Comparison of ENCODE assay signal across 9 cellular contexts in genomic region chr10:9045311-9045710, GRCh38.
"Had no signal": no experiment of that assay in that cellular context is flagged by ENCODE, and none has a peak within 500 bp of the region (broad histone marks: within the 10 kb centered on the region; RNA-seq: fewer than 3 reads in every experiment).

No MANE protein-coding gene starts in this region.

- H3K4me1 ChIP-seq: HAP-1 had no signal

- DNase-seq: GM23248, GOT3, H7, HFFc6, IMR-90, KG1 had no signal

- H3K9me3 ChIP-seq: HAP-1 had no signal

- H3K36me3 ChIP-seq: HAP-1 had no signal

- ATAC-seq: HCT116, K562 had no signal

- H3K27ac ChIP-seq: GM23248 had no signal

- H3K27ac Mint-ChIP-seq: HFFc6 had no signal

- H3K9ac ChIP-seq: GM23248 had no signal

- H3K4me3 Mint-ChIP-seq: HFFc6 had no signal

- H3K4me3 ChIP-seq: GM23248, HAP-1, K562 had no signal

- H2AFZ ChIP-seq: GM23248 had no signal
